ENCODE assay signal across 2 cellular contexts in the genomic region with DNA sequence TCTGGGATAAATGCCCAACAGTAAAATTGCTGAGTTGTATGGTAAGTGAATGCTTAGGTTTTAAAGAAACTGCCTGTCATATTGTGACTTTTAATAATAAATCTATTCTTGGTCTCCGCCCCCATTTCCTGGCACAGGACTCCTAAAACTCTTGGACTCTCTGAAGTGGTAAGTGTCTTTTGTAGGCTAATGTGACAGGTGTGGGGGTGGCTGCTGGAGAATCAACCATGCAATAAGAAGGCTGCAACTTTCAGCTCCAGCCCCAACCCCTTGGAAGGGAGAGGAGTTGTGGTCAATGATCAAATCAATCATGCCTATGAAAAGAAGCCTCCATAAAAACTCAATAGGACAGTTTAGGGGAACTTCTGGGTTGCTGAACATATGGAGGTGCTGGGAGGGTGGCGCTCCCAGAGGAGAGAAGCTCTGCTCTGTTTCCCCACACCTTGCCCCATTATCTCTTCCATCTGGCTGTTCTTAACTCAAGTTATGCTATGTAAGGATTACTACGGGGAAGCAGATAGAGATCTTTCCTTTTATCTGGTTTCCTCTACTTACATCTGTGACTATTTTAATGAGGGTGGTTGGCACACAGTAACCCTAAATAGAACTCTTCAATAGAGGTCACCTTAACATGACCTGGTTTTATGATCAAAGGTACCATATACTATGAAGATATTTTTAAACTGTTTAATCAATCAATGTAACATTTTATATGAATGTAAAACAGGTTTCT. TPM values are rescaled to one million over a fixed set of nuclear protein-coding genes. Genes with fewer than 3 reads are reported as not detected.
"Had no signal": no experiment of that assay in that cellular context is flagged by ENCODE, and none has a peak within 500 bp of the region (broad histone marks: within the 10 kb centered on the region; RNA-seq: fewer than 3 reads in every experiment).

No MANE protein-coding gene starts in this region.

RNA-seq across cellular contexts. Expression of gene LIMS4, which starts 3.2 kb away (rescaled TPM):
- total RNA-seq: suprapubic skin, urinary bladder had no signal
